In genomic region chr4:9804918-9805317, GRCh38 we compare ENCODE assay signal across 2 cellular contexts.
TF ChIP-seq lines count a peak whose summit lies in the region.

No MANE protein-coding gene starts in this region.

TF ChIP-seq in IMR-90, 13 proteins besides CTCF, POLR2A, EP300 and RAD21:
- no peak for TF ChIP-seq MXI1 (IDR thresholded peaks at IDR 0.05; ENCODE audit: borderline replicate concordance, low read depth, low read length)
- no peak for TF ChIP-seq RCOR1 (IDR thresholded peaks at IDR 0.05; ENCODE audit: insufficient replicate concordance, low read length)
- TF ChIP-seq USF2 (IDR thresholded peaks at IDR 0.05; ENCODE audit: low read depth, low read length), result no peak
- no peak for TF ChIP-seq CEBPB (IDR thresholded peaks at IDR 0.05; ENCODE audit: low read depth, low read length)
- TF ChIP-seq NFE2L2 (IDR thresholded peaks at IDR 0.05; ENCODE audit: low read depth, low read length), result no peak
- no peak for TF ChIP-seq ELK1 (IDR thresholded peaks at IDR 0.05; ENCODE audit: borderline replicate concordance, low read depth, low read length)
- no peak for TF ChIP-seq FOS (IDR thresholded peaks at IDR 0.05; ENCODE audit: low read depth, low read length)
- no peak for TF ChIP-seq CHD1 (IDR thresholded peaks at IDR 0.05; ENCODE audit: low read depth, low read length)
- no peak for TF ChIP-seq MAFK (IDR thresholded peaks at IDR 0.05; ENCODE audit: low read depth, low read length)
- no peak for TF ChIP-seq RFX5 (IDR thresholded peaks at IDR 0.05; ENCODE audit: low read depth, low read length)

TF ChIP-seq in K562, 482 proteins besides CTCF, POLR2A, EP300 and RAD21:
- no peak for TF ChIP-seq SRSF7 (optimal IDR thresholded peaks at IDR 0.05; ENCODE audit: low read depth, low read length)
- TF ChIP-seq ZNF79 (CRISPR knock-in tag; IDR thresholded peaks at IDR 0.05; ENCODE audit: low read depth), result no peak
- TF ChIP-seq ZHX1 (conservative IDR thresholded peaks at IDR 0.05; ENCODE audit: low read length), result no peak
- TF ChIP-seq CEBPG (CRISPR knock-in tag; IDR thresholded peaks at IDR 0.05), result no peak
- no peak for TF ChIP-seq CEBPG (tag; conservative IDR thresholded peaks at IDR 0.05 in 1 of 2, IDR thresholded peaks at IDR 0.05 in 1 of 2)
- TF ChIP-seq NFE2L1 (tag; IDR thresholded peaks at IDR 0.05; ENCODE audit: borderline replicate concordance, low read depth), result no peak
- TF ChIP-seq PHB2 (IDR thresholded peaks at IDR 0.05; ENCODE audit: low read depth), result no peak
- TF ChIP-seq ZNF589 (CRISPR knock-in tag; IDR thresholded peaks at IDR 0.05; ENCODE audit: low read depth), result no peak
- no peak for TF ChIP-seq HDAC6 (IDR thresholded peaks at IDR 0.05; ENCODE audit: low read depth, low read length)
- no peak for TF ChIP-seq ZBTB11 (CRISPR knock-in tag; IDR thresholded peaks at IDR 0.05)
- TF ChIP-seq FOXJ3 (CRISPR knock-in tag; IDR thresholded peaks at IDR 0.05), result no peak
- TF ChIP-seq CREB5 (CRISPR knock-in tag; IDR thresholded peaks at IDR 0.05), result no peak
- TF ChIP-seq AFF4 (CRISPR knock-in tag; IDR thresholded peaks at IDR 0.05), result no peak
- TF ChIP-seq MXD1 (CRISPR knock-in tag; IDR thresholded peaks at IDR 0.05; ENCODE audit: borderline replicate concordance, poor library complexity, severe bottlenecking), result no peak
- TF ChIP-seq ZNF764 (CRISPR knock-in tag; IDR thresholded peaks at IDR 0.05; ENCODE audit: low read depth), result no peak
- TF ChIP-seq CTBP1 (IDR thresholded peaks at IDR 0.05; ENCODE audit: borderline replicate concordance), result no peak
- TF ChIP-seq EHMT2 (IDR thresholded peaks at IDR 0.05), result no peak
- no peak for TF ChIP-seq HSF4 (CRISPR knock-in tag; IDR thresholded peaks at IDR 0.05; ENCODE audit: borderline replicate concordance)
- TF ChIP-seq ZBTB2 (IDR thresholded peaks at IDR 0.05), result no peak
